In genomic region chr9:93962561-93963440, GRCh38 we compare ENCODE assay signal across 8 cellular contexts. TPM values are rescaled to one million over a fixed set of nuclear protein-coding genes. Genes with fewer than 3 reads are reported as not detected.
A peak's percentile ranks its signal among the peaks of the same experiment; 100 is the strongest.
DNase-seq lines count a peak whose midpoint lies in the region; ATAC-seq and TF ChIP-seq lines count a peak whose summit lies in the region.
"Had no signal": no experiment of that assay in that cellular context is flagged by ENCODE, and none has a peak within 500 bp of the region (broad histone marks: within the 10 kb centered on the region; RNA-seq: fewer than 3 reads in every experiment).

No MANE protein-coding gene starts in this region.

- 18 to 22% (median 18%) methylated on average over 22 of the region's 22 CpGs for WGBS in psoas muscle, 3 donors

- H3K4me3 Mint-ChIP-seq in activated naive CD8-positive, alpha-beta T cell treated with anti-CD3 and anti-CD28 coated beads for 36 hours = no peak overlapping the region
- H3K4me3 Mint-ChIP-seq: stimulated activated naive CD8-positive, alpha-beta T cell treated with anti-CD3 and anti-CD28 coated beads, Interleukin-15, Interleukin-2, amounts not matched to agents 100 ng/mL and 50 ng/mL, for 24 hours had no signal

- H3K27me3 ChIP-seq in psoas muscle (ENCODE audit: insufficient read depth in 3 of 3, low read length in 2 of 3) (peaks cover 0 to 36% (median 15%) of the 10 kb centered on the region in 3 donors), vagina (peaks cover 17% of the 10 kb centered on the region)

- H3K9me3 Mint-ChIP-seq in activated naive CD8-positive, alpha-beta T cell treated with anti-CD3 and anti-CD28 coated beads for 36 hours = no peaks in the 10 kb centered on the region
- H3K9me3 Mint-ChIP-seq: stimulated activated naive CD8-positive, alpha-beta T cell treated with anti-CD3 and anti-CD28 coated beads, Interleukin-15, Interleukin-2, amounts not matched to agents 100 ng/mL and 50 ng/mL, for 24 hours had no signal

- H3K36me3 ChIP-seq in psoas muscle (ENCODE audit: insufficient read depth in 1 of 2, low read depth in 1 of 2) (no peaks in the 10 kb centered on the region), vagina (no peaks in the 10 kb centered on the region)

- peaks cover 4% of the 10 kb centered on the region for H3K4me1 ChIP-seq in psoas muscle
- H3K4me1 ChIP-seq in vagina = peaks cover 30% of the 10 kb centered on the region

- H3K36me3 Mint-ChIP-seq in activated naive CD8-positive, alpha-beta T cell treated with anti-CD3 and anti-CD28 coated beads for 36 hours = no peaks in the 10 kb centered on the region

- ATAC-seq in Right ventricle myocardium superior (ENCODE audit: poor library complexity) (peak; percentile 93), psoas muscle (peak; percentile 76 to 95 (median 87))

- H3K9me3 ChIP-seq in psoas muscle = no peaks in the 10 kb centered on the region
- no peaks in the 10 kb centered on the region for H3K9me3 ChIP-seq in vagina

- H3K4me3 ChIP-seq in psoas muscle = no peak overlapping the region
- H3K4me3 ChIP-seq in vagina = no peak overlapping the region

- H3K27me3 Mint-ChIP-seq in activated naive CD8-positive, alpha-beta T cell treated with anti-CD3 and anti-CD28 coated beads for 36 hours = peaks cover 60% of the 10 kb centered on the region

- H3K4me1 Mint-ChIP-seq in activated naive CD8-positive, alpha-beta T cell treated with anti-CD3 and anti-CD28 coated beads for 36 hours = peaks cover 23% of the 10 kb centered on the region

- in situ Hi-C loops in GM13976 (cut with MboI; ENCODE audit: low sequenced_read_pairs, unreplicated experiment) = loop anchor here (25.0 kb wide), 1 partner anchor 276 kb away; no protein-coding TSS in a partner anchor

- DNase-seq in GM13976 (ENCODE audit: low spot score) = peak; percentile 84
- DNase-seq in NCI-H128 (lab: John Stamatoyannopoulos, UW; ENCODE audit: unreplicated experiment) = peak; percentile 91
- peak; percentile 36 to 89 for DNase-seq in SW 1271 (lab: John Stamatoyannopoulos, UW)
- DNase-seq in activated naive CD8-positive, alpha-beta T cell treated with anti-CD3 and anti-CD28 coated beads for 36 hours = peak; percentile 71
- peak; percentile 88 for DNase-seq in Right ventricle myocardium superior
- DNase-seq in psoas muscle = peak; percentile 75 to 86
- DNase-seq in vagina (ENCODE audit: extremely low spot score in 2 of 2) = no peak

- H3K27ac ChIP-seq in psoas muscle = no peak overlapping the region
- no peak overlapping the region for H3K27ac ChIP-seq in vagina

- TF ChIP-seq CTCF in GM13976 (IDR thresholded peaks at IDR 0.05; ENCODE audit: borderline replicate concordance, control extremely low read depth, extremely low read depth, insufficient read depth, missing control alignments) (peak; percentile 83), psoas muscle (IDR thresholded peaks at IDR 0.05) (peak; percentile 85), vagina (IDR thresholded peaks at IDR 0.05) (peak; percentile 63 to 75 (median 68))

- no peak overlapping the region for H3K27ac Mint-ChIP-seq in activated naive CD8-positive, alpha-beta T cell treated with anti-CD3 and anti-CD28 coated beads for 36 hours
- H3K27ac Mint-ChIP-seq: stimulated activated naive CD8-positive, alpha-beta T cell treated with anti-CD3 and anti-CD28 coated beads, Interleukin-15, Interleukin-2, amounts not matched to agents 100 ng/mL and 50 ng/mL, for 24 hours had no signal

- TF ChIP-seq POLR2A in vagina (IDR thresholded peaks at IDR 0.05) = no peak

- intact Hi-C loops in Right ventricle myocardium superior (cut with DNase I) (loop anchor here (2.0 kb wide), 1 partner anchor 280 kb away; no protein-coding TSS in a partner anchor), psoas muscle (cut with DNase I) (loop anchor here (2.0 to 5.0 kb wide), 2 partner anchors 136 to 280 kb away; no protein-coding TSS in a partner anchor), vagina (cut with DNase I) (loop anchor here (5.0 kb wide), 1 partner anchor 280 kb away; no protein-coding TSS in a partner anchor)

RNA-seq across cellular contexts. Expression of gene BARX1, which starts 7.6 kb away (rescaled TPM):
- total RNA-seq in activated naive CD8-positive, alpha-beta T cell treated with anti-CD3 and anti-CD28 coated beads for 36 hours = 1 to 10 TPM; 2.9 to 3.8 TPM
- total RNA-seq in Right ventricle myocardium superior (not detected), psoas muscle (not detected), vagina (not detected)
- polyA plus RNA-seq in psoas muscle = not detected

Comparison
In these comparisons a context has a peak if more than half of its experiments do, and no peak if none do; other contexts are left out.
1. DNase-seq: peak in GM13976 (single experiment), NCI-H128 (single experiment), SW 1271 (2 of 2), activated naive CD8-positive, alpha-beta T cell treated with anti-CD3 and anti-CD28 coated beads for 36 hours (single experiment), Right ventricle myocardium superior (single experiment) and psoas muscle (2 of 2); none in vagina (0 of 2).
2. Peak in every context shown above with its lines, with median percentiles within 50 percentile points of each other: CTCF ChIP-seq.